8 cellular contexts compared by ENCODE assay signal in genomic region chr21:46285206-46285661, GRCh38. TPM values are rescaled to one million over a fixed set of nuclear protein-coding genes. Genes with fewer than 3 reads are reported as not detected.
A peak's percentile ranks its signal among the peaks of the same experiment; 100 is the strongest.
DNase-seq lines count a peak whose midpoint lies in the region; ATAC-seq and TF ChIP-seq lines count a peak whose summit lies in the region.

MCM3AP (minus strand) TSS chr21:46285611; CDS start chr21:46285286, 325 bp downstream.

- H3K27ac ChIP-seq in C4-2B, result peak within 1 kb of the TSS; percentile 99
- peak within 1 kb of the TSS; percentile 84 for H3K27ac ChIP-seq in PC-3 (ENCODE audit: low read length)
- peak within 1 kb of the TSS; percentile 86 for H3K27ac ChIP-seq in naive thymus-derived CD4-positive, alpha-beta T cell (ENCODE audit: low read depth, low read length)

- H3K36me3 ChIP-seq in PC-3 (ENCODE audit: low read depth, low read length), result peaks cover 8% of the 10 kb centered on the region
- H3K36me3 ChIP-seq in naive thymus-derived CD4-positive, alpha-beta T cell (ENCODE audit: control insufficient read depth in 2 of 3, insufficient read depth in 3 of 3, low read length in 3 of 3), result peaks cover 0 to 28% (median 4%) of the 10 kb centered on the region in 3 experiments

- H3K27ac Mint-ChIP-seq in naive thymus-derived CD4-positive, alpha-beta T cell, result peak within 1 kb of the TSS; percentile 92 to 98 (median 97)

- peaks cover 21 to 77% (median 67%) of the 10 kb centered on the region in 7 donors for H3K4me1 Mint-ChIP-seq in naive thymus-derived CD4-positive, alpha-beta T cell

- peak within 1 kb of the TSS; percentile 84 for H3K4me2 ChIP-seq in PC-3 (ENCODE audit: low read length)

- H3K27me3 Mint-ChIP-seq in naive thymus-derived CD4-positive, alpha-beta T cell, result no peaks in the 10 kb centered on the region

- no peaks in the 10 kb centered on the region for H4K20me1 ChIP-seq in PC-3 (ENCODE audit: low read length)

- peak within 1 kb of the TSS; percentile 94 for H3K9ac ChIP-seq in PC-3 (ENCODE audit: low read length)

- H3K9me3 ChIP-seq in PC-3 (ENCODE audit: low read length), result no peaks in the 10 kb centered on the region
- H3K9me3 ChIP-seq in naive thymus-derived CD4-positive, alpha-beta T cell (ENCODE audit: control insufficient read depth in 2 of 3, low read length in 3 of 3), result no peaks in the 10 kb centered on the region

- H3K36me3 Mint-ChIP-seq in naive thymus-derived CD4-positive, alpha-beta T cell, result peaks cover 4 to 36% (median 21%) of the 10 kb centered on the region in 5 donors

- no peaks in the 10 kb centered on the region for H3K9me2 ChIP-seq in PC-3 (replicated peaks; ENCODE audit: low read length)

- peak within 1 kb of the TSS; percentile 66 for H2AFZ ChIP-seq in PC-3 (ENCODE audit: low read length)

- in situ Hi-C loops in endometrial microvascular endothelial cells (cut with HindIII; ENCODE audit: inconsistent ontology term, low pct_unique_long_range_greater_than_20kb, low sequenced_read_pairs) (no loop called here), GM13976 (cut with MboI; ENCODE audit: low sequenced_read_pairs, unreplicated experiment) (no loop called here)

- no peaks in the 10 kb centered on the region for H3F3A ChIP-seq in PC-3 (ENCODE audit: low read length, unreplicated experiment)

- CTCF ChIA-PET in PC-3 (lab: Charles Lee), result interaction anchor here (0.6 to 1.5 kb wide), 3 partner anchors 15 to 40 kb away, joined by 3 read pairs; a partner anchor contains a TSS
- CTCF ChIA-PET in naive thymus-derived CD4-positive, alpha-beta T cell (lab: Charles Lee), result interaction anchor here (1.3 kb wide), 1 partner anchor 40 kb away, joined by 6 read pairs; a partner anchor contains a TSS

- no peaks in the 10 kb centered on the region for H3K9me3 Mint-ChIP-seq in naive thymus-derived CD4-positive, alpha-beta T cell

- no peaks in the 10 kb centered on the region for H3K27me3 ChIP-seq in PC-3 (ENCODE audit: low read length)
- no peaks in the 10 kb centered on the region for H3K27me3 ChIP-seq in naive thymus-derived CD4-positive, alpha-beta T cell (ENCODE audit: control insufficient read depth in 2 of 2, insufficient read depth in 2 of 2, low read length in 2 of 2)

- peak within 1 kb of the TSS; percentile 75 for H3K4me3 ChIP-seq in PC-3 (ENCODE audit: low read length)
- H3K4me3 ChIP-seq in naive thymus-derived CD4-positive, alpha-beta T cell (ENCODE audit: low read length), result peak within 1 kb of the TSS; percentile 58

- intact Hi-C loops in PC-3 (cut with micrococcal nuclease), result loop anchor here (2.0 to 5.0 kb wide), 2 partner anchors 58 to 138 kb away; no protein-coding TSS in a partner anchor
- intact Hi-C loops in naive thymus-derived CD4-positive, alpha-beta T cell (cut with micrococcal nuclease), result loop anchor here (1.0 to 10.0 kb wide), 7 partner anchors 33 to 310 kb away; partner anchors contain the start of gene DIP2A (in 1 of the 2)

- no peak for ATAC-seq in PC-3
- no peak for ATAC-seq in naive thymus-derived CD4-positive, alpha-beta T cell

- peaks cover 30% of the 10 kb centered on the region for H3K4me1 ChIP-seq in PC-3 (ENCODE audit: insufficient read depth, low read length)
- H3K4me1 ChIP-seq in naive thymus-derived CD4-positive, alpha-beta T cell (ENCODE audit: control insufficient read depth in 2 of 2, insufficient read depth in 2 of 2, low read length in 2 of 2), result peaks cover 27 to 34% of the 10 kb centered on the region in 2 donors

- TF ChIP-seq CTCF in C4-2B (conservative IDR thresholded peaks at IDR 0.05), result no peak
- TF ChIP-seq CTCF in PC-3 (conservative IDR thresholded peaks at IDR 0.05; ENCODE audit: low read depth, low read length), result no peak
- TF ChIP-seq CTCF in GM13976 (IDR thresholded peaks at IDR 0.05; ENCODE audit: borderline replicate concordance, control extremely low read depth, extremely low read depth, insufficient read depth, missing control alignments), result no peak

- H3K4me3 Mint-ChIP-seq in naive thymus-derived CD4-positive, alpha-beta T cell, result peak within 1 kb of the TSS; percentile 89 to 99 (median 98)

- DNase-seq in PC-3 (no peak), NCI-H510A treated with DMSO at 0.1 percent for 48 hours (lab: John Stamatoyannopoulos, UW) (no peak), GM13976 (ENCODE audit: low spot score) (no peak), AG08395 (ENCODE audit: low spot score) (no peak), SKM-1 treated with dmso at 0.1 percent for 144 hours (lab: John Stamatoyannopoulos, UW; ENCODE audit: unreplicated experiment) (no peak)
- no peak for DNase-seq in naive thymus-derived CD4-positive, alpha-beta T cell

- POLR2A ChIA-PET in PC-3 (lab: Charles Lee; ENCODE audit: unreplicated experiment), result no interaction called here
- POLR2A ChIA-PET in naive thymus-derived CD4-positive, alpha-beta T cell (lab: Charles Lee), result interaction anchor here (0.9 to 1.8 kb wide), 5 partner anchors 10 to 396 kb away, joined by 3 to 6 read pairs (median 4); a partner anchor contains a TSS

- H3K79me2 ChIP-seq in PC-3 (ENCODE audit: low read length), result peaks cover 61% of the 10 kb centered on the region

- TSS peak; percentile 58 for BruUV-seq in PC-3 (replicated peaks; lab: Mats Ljungman, UMichigan)

RNA-seq across cellular contexts. Expression of gene MCM3AP, which starts in this region (rescaled TPM):
- total RNA-seq in PC-3 (2014; rRNA removed) (105 and 140 TPM in 2 replicates), endometrial microvascular endothelial cells (ENCODE audit: inconsistent ontology term) (57.1 TPM)
- total RNA-seq in naive thymus-derived CD4-positive, alpha-beta T cell, result 100 to 1,000 TPM; 121 to 175 (median 144) TPM
- 10 to 100 TPM; 37.3 to 90.6 TPM for polyA plus RNA-seq in naive thymus-derived CD4-positive, alpha-beta T cell
